Comparison of ENCODE assay signal across 8 cellular contexts in the genomic region with DNA sequence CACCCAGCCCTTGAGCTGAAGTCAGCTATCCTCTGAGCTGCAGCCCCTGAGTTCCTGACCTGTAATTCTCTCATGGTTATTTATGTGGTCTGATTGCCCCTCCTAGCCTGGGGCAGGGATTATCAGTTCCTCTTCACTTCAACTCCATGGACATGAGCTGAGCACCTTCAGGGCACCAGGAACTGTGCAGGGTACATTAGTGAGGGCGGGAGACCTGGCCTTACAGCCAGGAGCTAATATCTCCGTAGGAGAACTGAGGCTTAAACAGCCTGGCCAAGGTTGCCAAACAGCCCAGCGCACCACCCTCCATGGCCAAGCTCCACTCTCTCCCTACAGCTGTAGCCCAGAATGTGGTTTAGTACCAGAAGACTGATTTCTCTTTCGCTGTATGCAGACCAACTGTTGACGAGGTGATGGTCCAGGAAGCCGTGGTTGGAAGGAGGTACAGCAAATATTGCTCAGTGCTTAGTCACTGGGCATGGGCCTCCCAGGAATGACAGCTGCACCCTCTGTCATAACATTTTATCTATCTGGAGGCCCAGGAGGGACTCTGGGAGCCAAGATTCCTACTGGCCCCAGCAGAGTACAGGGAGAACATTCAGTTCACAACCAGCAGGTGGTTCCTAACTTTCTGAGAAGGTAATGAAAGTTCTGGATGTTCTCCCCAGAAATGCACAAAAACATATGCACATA.
DNase-seq lines count a peak whose midpoint lies in the region; ATAC-seq and TF ChIP-seq lines count a peak whose summit lies in the region.

No MANE protein-coding gene starts in this region.

- H3K4me1 Mint-ChIP-seq in WTC11, result peaks cover 2% of the 10 kb centered on the region

- CTCF ChIA-PET in WTC11 (lab: Charles Lee), result no interaction called here

- H3K36me3 Mint-ChIP-seq in WTC11, result no peaks in the 10 kb centered on the region

- DNase-seq in AG10803 (ENCODE audit: low read depth), result peak; percentile 96
- peak; percentile 88 for DNase-seq in HPDE6-E6E7 (ENCODE audit: extremely low spot score)
- no peak for DNase-seq in WTC11 (ENCODE audit: low spot score)
- peak; percentile 74 for DNase-seq in kidney epithelial cell (ENCODE audit: low read depth)
- DNase-seq in effector CD4-positive, alpha-beta T cell, result no peak

- H3K4me3 ChIP-seq in AG10803 (ENCODE audit: low read length) (no peak overlapping the region), kidney epithelial cell (ENCODE audit: low read depth, low read length) (no peak overlapping the region)

- no peaks in the 10 kb centered on the region for H3K27me3 Mint-ChIP-seq in WTC11 (ENCODE audit: low read depth)

- no peaks in the 10 kb centered on the region for H3K9me3 Mint-ChIP-seq in WTC11

- peak; percentile 54 for TF ChIP-seq CTCF in AG10803 (conservative IDR thresholded peaks at IDR 0.05; ENCODE audit: low read length)
- no peak for TF ChIP-seq CTCF in WTC11 (IDR thresholded peaks at IDR 0.05)
- TF ChIP-seq CTCF in kidney epithelial cell (IDR thresholded peaks at IDR 0.05; ENCODE audit: insufficient read depth, low read length, poor library complexity, severe bottlenecking), result peak; percentile 12

- H3K27ac Mint-ChIP-seq in WTC11, result no peak overlapping the region

- POLR2A ChIA-PET in WTC11 (lab: Charles Lee), result no interaction called here

- ATAC-seq in WTC11 (no peak), GM19455 (IDR thresholded peaks at IDR 0.05; ENCODE audit: unreplicated experiment) (no peak), GM19328 (IDR thresholded peaks at IDR 0.05; ENCODE audit: unreplicated experiment) (no peak), HG02759 (IDR thresholded peaks at IDR 0.05; ENCODE audit: unreplicated experiment) (no peak)

- no peaks in the 10 kb centered on the region for H3K27me3 ChIP-seq in kidney epithelial cell (ENCODE audit: control insufficient read depth, insufficient read depth, low read length)

- H3K4me3 Mint-ChIP-seq in WTC11, result no peak overlapping the region

- H3K36me3 ChIP-seq in kidney epithelial cell (ENCODE audit: control insufficient read depth, insufficient read depth, low read length), result no peaks in the 10 kb centered on the region

TF ChIP-seq in WTC11, 78 proteins besides CTCF, POLR2A, EP300 and RAD21:
- TF ChIP-seq HMGA2 (CRISPR knock-in tag; IDR thresholded peaks at IDR 0.05) (no peak), GABPB1 (CRISPR knock-in tag; IDR thresholded peaks at IDR 0.05) (0 out of 2 replicates have a peak, but pooled peaks have one; percentile 24), ZNF396 (CRISPR knock-in tag; IDR thresholded peaks at IDR 0.05; ENCODE audit: borderline replicate concordance) (no peak)

Comparison
In these comparisons a context has a peak if more than half of its experiments do, and no peak if none do; other contexts are left out.
1. DNase-seq: peak in AG10803 (single experiment), HPDE6-E6E7 (single experiment) and kidney epithelial cell (single experiment); none in WTC11 (single experiment) and effector CD4-positive, alpha-beta T cell (single experiment).